Comparison of ENCODE assay signal across 8 cellular contexts in genomic region chr12:49876070-49876469, GRCh38. TPM values are rescaled to one million over a fixed set of nuclear protein-coding genes. Genes with fewer than 3 reads are reported as not detected.
"Had no signal": no experiment of that assay in that cellular context is flagged by ENCODE, and none has a peak within 500 bp of the region (broad histone marks: within the 10 kb centered on the region; RNA-seq: fewer than 3 reads in every experiment).

No MANE protein-coding gene starts in this region.

- H3K4me1 ChIP-seq: HAP-1 had no signal

- H3K4me1 Mint-ChIP-seq: IgD-negative memory B cell had no signal

- H3K27ac Mint-ChIP-seq: HFFc6, IgD-negative memory B cell had no signal

- H3K4me3 ChIP-seq: GM23248, HAP-1 had no signal

- H3K9me3 ChIP-seq: HAP-1 had no signal

- H3K36me3 ChIP-seq: HAP-1 had no signal

- H3K4me3 Mint-ChIP-seq: HFFc6, IgD-negative memory B cell had no signal

- H3K9ac ChIP-seq: GM23248 had no signal

- ATAC-seq: HCT116 had no signal

- FAIRE-seq: HTR-8/SVneo had no signal

- H2AFZ ChIP-seq: GM23248 had no signal

- DNase-seq: GM23248, GOT3, H7, HFFc6 had no signal

- H3K36me3 Mint-ChIP-seq: IgD-negative memory B cell had no signal

- H3K27ac ChIP-seq: GM23248 had no signal

RNA-seq across cellular contexts. Expression of gene FAIM2, which starts 27.6 kb away (rescaled TPM):
- total RNA-seq: H7 had no signal
- polyA plus RNA-seq: IgD-negative memory B cell had no signal
